8 cellular contexts compared by ENCODE assay signal in the genomic region with DNA sequence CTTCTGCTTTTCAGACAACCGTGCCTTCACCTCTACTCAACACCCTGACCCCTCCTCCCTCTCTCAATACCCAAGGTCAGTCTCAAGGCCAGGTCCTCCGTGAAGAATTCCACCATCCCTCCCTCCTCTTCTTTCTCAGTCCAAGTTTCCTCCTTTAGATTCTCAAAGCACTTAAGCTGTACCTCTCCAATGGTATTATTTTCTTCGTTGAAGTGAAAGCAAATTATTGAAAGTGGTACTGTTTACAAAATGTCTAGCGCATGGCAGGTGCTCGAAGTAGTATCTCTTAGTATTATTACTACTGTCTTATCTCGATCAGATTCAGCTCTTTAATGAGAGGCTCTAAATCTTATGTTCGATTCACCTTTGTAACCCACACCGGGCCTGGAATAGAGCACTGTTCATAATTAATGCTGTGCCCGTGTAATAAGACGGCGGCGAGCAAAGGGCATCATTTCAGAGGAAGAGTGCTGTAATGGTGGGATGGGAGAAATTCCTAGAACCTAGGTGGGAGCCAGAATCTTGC. TPM values are rescaled to one million over a fixed set of nuclear protein-coding genes. Genes with fewer than 3 reads are reported as not detected.
DNase-seq lines count a peak whose midpoint lies in the region; ATAC-seq and TF ChIP-seq lines count a peak whose summit lies in the region.

No MANE protein-coding gene starts in this region.

- H3K27me3 ChIP-seq in iPS-18a (ENCODE audit: control insufficient read depth, insufficient read depth, low read length) (no peaks in the 10 kb centered on the region), subcutaneous abdominal adipose tissue (ENCODE audit: control insufficient read depth in 5 of 5, insufficient read depth in 4 of 5, low read length in 5 of 5) (peaks cover 0 to 2% (median 0%) of the 10 kb centered on the region in 5 donors)

- no peak for ATAC-seq in omental fat pad (ENCODE audit: low FRiP score)
- ATAC-seq in GM18511 (IDR thresholded peaks at IDR 0.05; ENCODE audit: unreplicated experiment), result no peak

- H3K27me3 Mint-ChIP-seq in T-helper 2 cell treated with Interferon-gamma antibody and Interleukin-4, amounts not matched to agents 5 μg/mL and 100 μg/mL, for 36 hours (ENCODE audit: low read depth), result peaks cover 7% of the 10 kb centered on the region
- H3K27me3 Mint-ChIP-seq in activated CD4-positive, alpha-beta memory T cell treated with anti-CD3 and anti-CD28 coated beads, Interleukin-2, amount 10 ng/mL, durations not matched to agents 7 days and 5 days, result peaks cover 10% of the 10 kb centered on the region

- H3K4me3 ChIP-seq in iPS-18a (ENCODE audit: low read length) (peak overlapping the region; percentile 83), subcutaneous abdominal adipose tissue (ENCODE audit: low read depth in 1 of 5, low read length in 5 of 5) (peak overlapping the region; percentile 74 to 88 (median 77))

- H3K9me3 Mint-ChIP-seq in T-helper 2 cell treated with Interferon-gamma antibody and Interleukin-4, amounts not matched to agents 5 μg/mL and 100 μg/mL, for 36 hours, result no peaks in the 10 kb centered on the region
- H3K9me3 Mint-ChIP-seq in activated CD4-positive, alpha-beta memory T cell treated with anti-CD3 and anti-CD28 coated beads, Interleukin-2, amount 10 ng/mL, durations not matched to agents 7 days and 5 days, result no peaks in the 10 kb centered on the region

- no peak for TF ChIP-seq CTCF in omental fat pad (IDR thresholded peaks at IDR 0.05)

- no peaks in the 10 kb centered on the region for H3K36me3 Mint-ChIP-seq in T-helper 2 cell treated with Interferon-gamma antibody and Interleukin-4, amounts not matched to agents 5 μg/mL and 100 μg/mL, for 36 hours (ENCODE audit: low read depth)
- H3K36me3 Mint-ChIP-seq in activated CD4-positive, alpha-beta memory T cell treated with anti-CD3 and anti-CD28 coated beads, Interleukin-2, amount 10 ng/mL, durations not matched to agents 7 days and 5 days (ENCODE audit: low read depth), result peaks cover 14% of the 10 kb centered on the region

- H3K27ac Mint-ChIP-seq in T-helper 2 cell treated with Interferon-gamma antibody and Interleukin-4, amounts not matched to agents 5 μg/mL and 100 μg/mL, for 36 hours, result peak overlapping the region; percentile 87
- H3K27ac Mint-ChIP-seq in activated CD4-positive, alpha-beta memory T cell treated with anti-CD3 and anti-CD28 coated beads, Interleukin-2, amount 10 ng/mL, durations not matched to agents 7 days and 5 days, result peak overlapping the region; percentile 66

- H3K4me1 ChIP-seq in iPS-18a (ENCODE audit: control insufficient read depth, low read depth, low read length) (peaks cover 7% of the 10 kb centered on the region), subcutaneous abdominal adipose tissue (ENCODE audit: control insufficient read depth in 5 of 5, insufficient read depth in 5 of 5, low read length in 5 of 5) (peaks cover 0 to 28% (median 24%) of the 10 kb centered on the region in 5 donors)

- H3K27ac ChIP-seq in iPS-18a (ENCODE audit: low read length) (peak overlapping the region; percentile 48), subcutaneous abdominal adipose tissue (ENCODE audit: low read depth, low read length) (peak overlapping the region; percentile 19)

- POLR2A ChIA-PET in activated CD4-positive, alpha-beta memory T cell treated with anti-CD3 and anti-CD28 coated beads, Interleukin-2, amount 10 ng/mL, durations not matched to agents 7 days and 5 days (lab: Charles Lee), result interaction anchor here (0.7 to 2.8 kb wide), 16 partner anchors 11 to 490 kb away, joined by 3 to 46 read pairs (median 5); partner anchors contain the start of genes DHX35, RPRD1B, SNHG17 and TTI1

- CTCF ChIA-PET in activated CD4-positive, alpha-beta memory T cell treated with anti-CD3 and anti-CD28 coated beads, Interleukin-2, amount 10 ng/mL, durations not matched to agents 7 days and 5 days (lab: Charles Lee), result interaction anchor here (0.9 to 3.0 kb wide), 9 partner anchors 11 to 490 kb away, joined by 3 to 31 read pairs (median 6); partner anchors contain the start of genes DHX35 and SNHG17

- H3K4me1 Mint-ChIP-seq in T-helper 2 cell treated with Interferon-gamma antibody and Interleukin-4, amounts not matched to agents 5 μg/mL and 100 μg/mL, for 36 hours (ENCODE audit: low read depth), result peaks cover 30% of the 10 kb centered on the region
- H3K4me1 Mint-ChIP-seq in activated CD4-positive, alpha-beta memory T cell treated with anti-CD3 and anti-CD28 coated beads, Interleukin-2, amount 10 ng/mL, durations not matched to agents 7 days and 5 days, result peaks cover 41% of the 10 kb centered on the region

- peak overlapping the region; percentile 55 for H3K9ac ChIP-seq in iPS-18a (ENCODE audit: low read length)
- peak overlapping the region in 2 of 5 donors; percentile 57 to 72 for H3K9ac ChIP-seq in subcutaneous abdominal adipose tissue (ENCODE audit: low read length in 5 of 5)

- no peaks in the 10 kb centered on the region for H3K36me3 ChIP-seq in iPS-18a (ENCODE audit: control insufficient read depth, low read depth, low read length)
- no peaks in the 10 kb centered on the region for H3K36me3 ChIP-seq in subcutaneous abdominal adipose tissue (ENCODE audit: control insufficient read depth in 5 of 5, insufficient read depth in 5 of 5, low read length in 5 of 5)

- H3K4me3 Mint-ChIP-seq in T-helper 2 cell treated with Interferon-gamma antibody and Interleukin-4, amounts not matched to agents 5 μg/mL and 100 μg/mL, for 36 hours, result peak overlapping the region; percentile 87
- H3K4me3 Mint-ChIP-seq in activated CD4-positive, alpha-beta memory T cell treated with anti-CD3 and anti-CD28 coated beads, Interleukin-2, amount 10 ng/mL, durations not matched to agents 7 days and 5 days, result peak overlapping the region; percentile 79

- no peak for DNase-seq in T-helper 2 cell treated with Interferon-gamma antibody and Interleukin-4, amounts not matched to agents 5 μg/mL and 100 μg/mL, for 36 hours (ENCODE audit: low spot score)
- DNase-seq in T-helper 2 cell (no peak), omental fat pad (ENCODE audit: low spot score) (no peak), NK-92 (lab: John Stamatoyannopoulos, UW; ENCODE audit: unreplicated experiment) (no peak)
- DNase-seq in activated CD4-positive, alpha-beta memory T cell treated with anti-CD3 and anti-CD28 coated beads, Interleukin-2, amount 10 ng/mL, durations not matched to agents 7 days and 5 days, result no peak

- H3K9me3 ChIP-seq in iPS-18a (ENCODE audit: control insufficient read depth, low read depth, low read length) (no peaks in the 10 kb centered on the region), subcutaneous abdominal adipose tissue (ENCODE audit: control insufficient read depth in 5 of 5, low read length in 5 of 5) (no peaks in the 10 kb centered on the region)

RNA-seq across cellular contexts. Expression of gene RALGAPB, which starts 0.6 kb away (rescaled TPM):
- 10 to 100 TPM; 30.5 to 31.3 TPM for total RNA-seq in activated CD4-positive, alpha-beta memory T cell treated with anti-CD3 and anti-CD28 coated beads, Interleukin-2, amount 10 ng/mL, durations not matched to agents 7 days and 5 days
- total RNA-seq in omental fat pad, result 10 to 100 TPM; 27.1 to 39.9 (median 32.3) TPM

RNA-seq across cellular contexts. Expression of gene SNHG17, which starts 36.9 kb away (rescaled TPM):
- 10 to 100 TPM; 30.1 to 33.4 TPM for total RNA-seq in activated CD4-positive, alpha-beta memory T cell treated with anti-CD3 and anti-CD28 coated beads, Interleukin-2, amount 10 ng/mL, durations not matched to agents 7 days and 5 days
- 10 to 100 TPM; 19.5 to 66.1 (median 33.4) TPM for total RNA-seq in omental fat pad
